ENCODE assay signal across 26 cellular contexts in the genomic region with DNA sequence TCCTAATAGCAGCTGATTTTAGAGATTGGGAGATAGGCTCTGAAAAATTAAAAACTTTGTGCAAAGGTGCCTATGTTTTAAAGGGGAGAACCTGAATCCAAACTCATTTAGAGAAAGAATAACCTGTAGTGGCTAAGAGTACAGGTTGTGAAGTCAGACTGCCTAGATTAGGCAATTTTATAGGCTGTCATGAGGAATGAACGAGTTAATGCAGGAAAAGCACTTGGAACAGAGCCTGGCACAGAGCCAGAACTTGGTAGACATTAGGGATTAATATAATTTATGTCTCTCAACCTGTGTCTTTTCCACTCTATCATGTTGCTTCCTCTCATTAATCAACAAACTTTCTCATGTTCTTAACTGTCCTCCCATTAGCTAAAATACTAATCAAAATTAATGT.
A peak's percentile ranks its signal among the peaks of the same experiment; 100 is the strongest.
DNase-seq lines count a peak whose midpoint lies in the region; ATAC-seq and TF ChIP-seq lines count a peak whose summit lies in the region.
"Had no signal": no experiment of that assay in that cellular context is flagged by ENCODE, and none has a peak within 500 bp of the region (broad histone marks: within the 10 kb centered on the region; RNA-seq: fewer than 3 reads in every experiment).

No MANE protein-coding gene starts in this region.

- no peaks in the 10 kb centered on the region for H3K27me3 ChIP-seq in thyroid gland
- H3K27me3 ChIP-seq: adrenal gland had no signal

- no peaks in the 10 kb centered on the region for H3K36me3 ChIP-seq in thyroid gland
- H3K36me3 ChIP-seq: adrenal gland, left ventricle myocardium inferior had no signal

- ATAC-seq in left colon (peak; percentile 53), GM19467 (IDR thresholded peaks at IDR 0.05; ENCODE audit: unreplicated experiment) (no peak), HG02870 (IDR thresholded peaks at IDR 0.05; ENCODE audit: unreplicated experiment) (no peak)
- ATAC-seq: activated T-cell treated with anti-CD3 and anti-CD28 coated beads, Interleukin-2, amount 50 U/mL, for 4 hours; esophagus mucosa; natural killer cell; T-helper 17 cell had no signal

- no peak for TF ChIP-seq RAD21 in Ishikawa (IDR thresholded peaks at IDR 0.05; ENCODE audit: low read depth)

- DNase-seq in NCI-H1417 (lab: John Stamatoyannopoulos, UW) = peak in 2 of 3 experiments; percentile 13 to 67
- DNase-seq in NCI-H1417 treated with DMSO at 0.1 percent for 48 hours (lab: John Stamatoyannopoulos, UW) = no peak
- peak; percentile 78 for DNase-seq in NCI-H524 treated with DMSO at 0.1 percent for 48 hours (lab: John Stamatoyannopoulos, UW)
- peak in 1 of 2 donors; percentile 7 for DNase-seq in left colon
- no peak for DNase-seq in thyroid gland
- DNase-seq: 8988T; activated T-cell treated with anti-CD3 and anti-CD28 coated beads, Interleukin-2, amount 50 U/mL, for 4 hours; adrenal gland; CD4-positive, alpha-beta T cell; DMS79; effector memory CD4-positive, alpha-beta T cell; foreskin melanocyte; GF-D8; immature natural killer cell; left ventricle myocardium inferior; natural killer cell; NCI-H1436 treated with DMSO at 0.1 percent for 48 hours; RPMI8226; stimulated activated CD4-positive, alpha-beta T cell treated with anti-CD3 and anti-CD28 coated beads, Interleukin-2, amount 100 ng/mL, for 24 hours; T-helper 17 cell had no signal

- no peak overlapping the region for H3K27ac ChIP-seq in thyroid gland
- H3K27ac ChIP-seq: adrenal gland, left ventricle myocardium inferior, SK-N-MC, skin epidermis had no signal

- no peak for TF ChIP-seq CTCF in thyroid gland (IDR thresholded peaks at IDR 0.05)

- no peak overlapping the region for H3K4me3 ChIP-seq in thyroid gland (replicated peaks in 1 of 3)
- H3K4me3 ChIP-seq: adrenal gland, left ventricle myocardium inferior, SK-N-MC, skin epidermis had no signal

- no peak for TF ChIP-seq POLR2A in thyroid gland (IDR thresholded peaks at IDR 0.05)

- no peak for TF ChIP-seq EP300 in Ishikawa (IDR thresholded peaks at IDR 0.05; ENCODE audit: borderline replicate concordance)

- WGBS in thyroid gland, 2 donors = 14 to 16% methylated on average over 1 of the region's 1 CpG

- H3K9me3 ChIP-seq in thyroid gland = no peaks in the 10 kb centered on the region
- H3K9me3 ChIP-seq: adrenal gland had no signal

- intact Hi-C loops in left colon (cut with DNase I, micrococcal nuclease) (no loop called here), thyroid gland (cut with DNase I) (no loop called here)

- H3K4me1 ChIP-seq in thyroid gland = no peaks in the 10 kb centered on the region
- H3K4me1 ChIP-seq: adrenal gland, left ventricle myocardium inferior had no signal

TF ChIP-seq in Ishikawa, 13 proteins besides CTCF, POLR2A, EP300 and RAD21:
- peak; percentile 64 for TF ChIP-seq NFIC (IDR thresholded peaks at IDR 0.05)
- TF ChIP-seq REST (IDR thresholded peaks at IDR 0.05; ENCODE audit: low read depth) = no peak
TF ChIP-seq in Ishikawa: peak in this region for 1.

Comparison
In these comparisons a context has a peak if more than half of its experiments do, and no peak if none do; other contexts are left out.
1. DNase-seq: peak in NCI-H1417 (2 of 3) and NCI-H524 treated with DMSO at 0.1 percent for 48 hours (single experiment); none in NCI-H1417 treated with DMSO at 0.1 percent for 48 hours (single experiment) and thyroid gland (0 of 2).